ENCODE assay signal across 14 cellular contexts in genomic region chr4:74715731-74716435, GRCh38.
A peak's percentile ranks its signal among the peaks of the same experiment; 100 is the strongest.
DNase-seq lines count a peak whose midpoint lies in the region; ATAC-seq lines count a peak whose summit lies in the region.
"Had no signal": no experiment of that assay in that cellular context is flagged by ENCODE, and none has a peak within 500 bp of the region (broad histone marks: within the 10 kb centered on the region; RNA-seq: fewer than 3 reads in every experiment).

No MANE protein-coding gene starts in this region.

- peak; percentile 91 for ATAC-seq in GM18508 (IDR thresholded peaks at IDR 0.05; ENCODE audit: insufficient read depth, unreplicated experiment)
- ATAC-seq in HG02870 (IDR thresholded peaks at IDR 0.05; ENCODE audit: unreplicated experiment) = peak; percentile 75
- ATAC-seq: K562 had no signal

- DNase-seq in amniotic epithelial cell (ENCODE audit: low read depth) (peak; percentile 14), NAMALWA (ENCODE audit: low spot score) (no peak), HCEC 1CT (no peak), GOT3 (lab: John Stamatoyannopoulos, UW) (no peak), iPS-NIHi11 (ENCODE audit: low spot score) (no peak)
- DNase-seq: activated CD4-positive, CD25-positive, alpha-beta regulatory T cell treated with anti-CD3 and anti-CD28 coated beads, Interleukin-2, amount 50 U/mL, for 72 hours; cortex of kidney; NCI-H226; SHP77 treated with DMSO at 0.1 percent for 48 hours; stimulated activated CD4-positive, alpha-beta T cell treated with anti-CD3 and anti-CD28 coated beads, Interleukin-12 subunit alpha, Interleukin-12 subunit beta, amount 100 ng/mL, for 4 hours had no signal

- H3K9me3 ChIP-seq in muscle layer of duodenum (ENCODE audit: control insufficient read depth in 1 of 2, low read length in 2 of 2) = peaks cover 0 to 3% of the 10 kb centered on the region in 2 donors

- no peaks in the 10 kb centered on the region for H3K27me3 ChIP-seq in muscle layer of duodenum (ENCODE audit: low read depth, low read length)

- H3K27ac ChIP-seq in muscle layer of duodenum (ENCODE audit: low read length) = peak overlapping the region; percentile 36

- H3K4me1 ChIP-seq in muscle layer of duodenum (ENCODE audit: control insufficient read depth in 1 of 2, insufficient read depth in 2 of 2, low read length in 2 of 2) = peaks cover 0 to 4% of the 10 kb centered on the region in 2 donors

- no peak overlapping the region for H3K4me3 ChIP-seq in muscle layer of duodenum (ENCODE audit: low read depth in 1 of 2, low read length in 2 of 2)
- H3K4me3 ChIP-seq: K562 had no signal

- no peaks in the 10 kb centered on the region for H3K36me3 ChIP-seq in muscle layer of duodenum (ENCODE audit: control insufficient read depth in 1 of 2, insufficient read depth in 2 of 2, low read length in 2 of 2)
